22 cellular contexts compared by ENCODE assay signal in genomic region chr12:75455839-75456238, GRCh38. TPM values are rescaled to one million over a fixed set of nuclear protein-coding genes. Genes with fewer than 3 reads are reported as not detected.
DNase-seq lines count a peak whose midpoint lies in the region; ATAC-seq and TF ChIP-seq lines count a peak whose summit lies in the region.
"Had no signal": no experiment of that assay in that cellular context is flagged by ENCODE, and none has a peak within 500 bp of the region (broad histone marks: within the 10 kb centered on the region; RNA-seq: fewer than 3 reads in every experiment).

No MANE protein-coding gene starts in this region.

- no peak overlapping the region for H3K4me3 ChIP-seq in smooth muscle cell
- H3K4me3 ChIP-seq in hepatocyte, result no peak overlapping the region
- H3K4me3 ChIP-seq: stomach had no signal

- H2AFZ ChIP-seq in smooth muscle cell (ENCODE audit: low read depth), result no peak overlapping the region
- H2AFZ ChIP-seq in hepatocyte, result no peak overlapping the region

- H3K9me2 ChIP-seq in hepatocyte (replicated peaks; ENCODE audit: insufficient read depth), result no peaks in the 10 kb centered on the region

- H3K9me3 Mint-ChIP-seq in immature natural killer cell, result peaks cover 0 to 9% (median 0%) of the 10 kb centered on the region in 6 donors
- H3K9me3 Mint-ChIP-seq: activated T-helper 17 cell treated with anti-CD3 and anti-CD28 coated beads, Interleukin-2, amount 50 U/mL, for 72 hours; central memory CD8-positive, alpha-beta T cell had no signal

- peaks cover 0 to 6% (median 0%) of the 10 kb centered on the region in 3 donors for H3K27me3 Mint-ChIP-seq in immature natural killer cell (ENCODE audit: low read depth in 3 of 3)
- H3K27me3 Mint-ChIP-seq: activated CD4-positive, alpha-beta memory T cell treated with anti-CD3 and anti-CD28 coated beads for 36 hours; activated naive CD8-positive, alpha-beta T cell; activated T-helper 17 cell treated with anti-CD3 and anti-CD28 coated beads, Interleukin-2, amount 50 U/mL, for 72 hours; central memory CD8-positive, alpha-beta T cell; progenitor cell of endocrine pancreas had no signal

- H3K79me2 ChIP-seq in smooth muscle cell (ENCODE audit: low read depth) (no peaks in the 10 kb centered on the region), hepatocyte (no peaks in the 10 kb centered on the region)

- no peaks in the 10 kb centered on the region for H3K4me1 ChIP-seq in smooth muscle cell (ENCODE audit: low read depth)
- H3K4me1 ChIP-seq in hepatocyte (ENCODE audit: insufficient read depth), result no peaks in the 10 kb centered on the region
- H3K4me1 ChIP-seq: stomach had no signal

- TF ChIP-seq CTCF in smooth muscle cell (IDR thresholded peaks at IDR 0.05; ENCODE audit: borderline replicate concordance, insufficient read depth, poor library complexity, severe bottlenecking) (no peak), hepatocyte (IDR thresholded peaks at IDR 0.05; ENCODE audit: poor library complexity) (no peak)

- H3F3A ChIP-seq in smooth muscle cell (ENCODE audit: low read depth), result no peaks in the 10 kb centered on the region

- DNase-seq in NCI-H748 (lab: John Stamatoyannopoulos, UW; ENCODE audit: unreplicated experiment) (peak; percentile 39), NCI-H748 treated with DMSO at 0.1 percent for 48 hours (lab: John Stamatoyannopoulos, UW) (no peak), ELF-1 (ENCODE audit: low read depth, low spot score) (peak; percentile 52), NCI-H69 (lab: John Stamatoyannopoulos, UW) (peak; percentile 50), immature natural killer cell (no peak), smooth muscle cell (lab: John Stamatoyannopoulos, UW; ENCODE audit: unreplicated experiment) (no peak), hepatocyte (ENCODE audit: low spot score) (no peak)
- DNase-seq: activated CD4-positive, alpha-beta memory T cell treated with anti-CD3 and anti-CD28 coated beads for 36 hours; activated CD8-positive, alpha-beta memory T cell treated with anti-CD3 and anti-CD28 coated beads, Interleukin-2, amount 50 U/mL, for 48 hours; DMS79; GOT3; KBM-7; NCI-H2029 treated with DMSO at 0.1 percent for 48 hours; NCI-H446 treated with DMSO at 0.1 percent for 48 hours; stimulated activated CD8-positive, alpha-beta memory T cell treated with anti-CD3 and anti-CD28 coated beads, Interleukin-4, amount 100 ng/mL, for 48 hours; stomach had no signal

- ATAC-seq in HG03378 (IDR thresholded peaks at IDR 0.05; ENCODE audit: unreplicated experiment), result no peak
- ATAC-seq: activated T-helper 17 cell treated with anti-CD3 and anti-CD28 coated beads, Interleukin-2, amount 50 U/mL, for 72 hours had no signal

- H3K27ac ChIP-seq in smooth muscle cell (ENCODE audit: low read depth) (no peak overlapping the region), hepatocyte (no peak overlapping the region)
- H3K27ac ChIP-seq: stomach had no signal

- H3K36me3 Mint-ChIP-seq in immature natural killer cell, result no peaks in the 10 kb centered on the region
- H3K36me3 Mint-ChIP-seq: activated naive CD8-positive, alpha-beta T cell had no signal

- peak overlapping the region in 4 of 6 donors; percentile 2 to 55 (median 38) for H3K27ac Mint-ChIP-seq in immature natural killer cell
- H3K27ac Mint-ChIP-seq: activated CD4-positive, alpha-beta memory T cell treated with anti-CD3 and anti-CD28 coated beads for 36 hours; activated naive CD8-positive, alpha-beta T cell; activated T-helper 17 cell treated with anti-CD3 and anti-CD28 coated beads, Interleukin-2, amount 50 U/mL, for 72 hours; B cell; progenitor cell of endocrine pancreas had no signal

- H3K4me1 Mint-ChIP-seq in immature natural killer cell, result peaks cover 51 to 59% of the 10 kb centered on the region in 2 donors
- H3K4me1 Mint-ChIP-seq: B cell had no signal

- WGBS in smooth muscle cell (ENCODE audit: low lambda C conversion rate), result 83% methylated on average over 5 of the region's 5 CpGs
- WGBS in hepatocyte (ENCODE audit: low lambda C conversion rate, missing lambda C conversion rate), result 81% methylated on average over 5 of the region's 5 CpGs

- no peak overlapping the region for H3K9ac ChIP-seq in smooth muscle cell (ENCODE audit: low read depth)

- H3K27me3 ChIP-seq in smooth muscle cell (ENCODE audit: low read depth) (no peaks in the 10 kb centered on the region), hepatocyte (no peaks in the 10 kb centered on the region)
- H3K27me3 ChIP-seq: stomach had no signal

- H3K4me3 Mint-ChIP-seq in immature natural killer cell, result peak overlapping the region; percentile 8 to 79 (median 55)
- H3K4me3 Mint-ChIP-seq: activated CD4-positive, alpha-beta memory T cell treated with anti-CD3 and anti-CD28 coated beads for 36 hours; B cell had no signal

- H3K4me2 ChIP-seq in smooth muscle cell, result no peak overlapping the region
- H3K4me2 ChIP-seq in hepatocyte, result no peak overlapping the region

- H3K9me3 ChIP-seq in smooth muscle cell (replicated peaks; ENCODE audit: low read depth) (no peaks in the 10 kb centered on the region), hepatocyte (ENCODE audit: low read depth) (no peaks in the 10 kb centered on the region)

- no peaks in the 10 kb centered on the region for H3K36me3 ChIP-seq in smooth muscle cell (ENCODE audit: low read depth)
- no peaks in the 10 kb centered on the region for H3K36me3 ChIP-seq in hepatocyte (replicated peaks; ENCODE audit: insufficient read depth, low read depth)
- H3K36me3 ChIP-seq: stomach had no signal

- no peaks in the 10 kb centered on the region for H4K20me1 ChIP-seq in smooth muscle cell (ENCODE audit: low read depth)
- H4K20me1 ChIP-seq in hepatocyte (ENCODE audit: insufficient read depth, poor library complexity, severe bottlenecking), result no peaks in the 10 kb centered on the region

RNA-seq across cellular contexts. Expression of gene GLIPR1, which starts 24.7 kb away (rescaled TPM):
- polyA plus RNA-seq in immature natural killer cell (100 to 1,000 TPM; 132 to 229 (median 201) TPM), smooth muscle cell (158 and 200 TPM in 2 replicates), hepatocyte (20.0 and 24.5 TPM in 2 replicates)
- total RNA-seq in smooth muscle cell (199 and 231 TPM in 2 replicates), hepatocyte (6.9 and 9.6 TPM in 2 replicates)

RNA-seq across cellular contexts. Expression of gene KRR1, which starts 55.6 kb away (rescaled TPM):
- 10 to 100 TPM; 22.1 to 67.2 (median 51.8) TPM for polyA plus RNA-seq in immature natural killer cell
- total RNA-seq in smooth muscle cell, result 44.1 and 48.9 TPM in 2 replicates
- 26.2 and 45.0 TPM in 2 replicates for polyA plus RNA-seq in smooth muscle cell
- 28.2 and 42.8 TPM in 2 replicates for total RNA-seq in hepatocyte
- 23.6 and 29.7 TPM in 2 replicates for polyA plus RNA-seq in hepatocyte

Comparison
In these comparisons a context has a peak if more than half of its experiments do, and no peak if none do; other contexts are left out.
1. DNase-seq: peak in NCI-H748 (single experiment), ELF-1 (single experiment) and NCI-H69 (single experiment); none in NCI-H748 treated with DMSO at 0.1 percent for 48 hours (single experiment), immature natural killer cell (0 of 3), smooth muscle cell (single experiment) and hepatocyte (single experiment).